16 cellular contexts compared by ENCODE assay signal in genomic region chr14:93030761-93031160, GRCh38.
"Had no signal": no experiment of that assay in that cellular context is flagged by ENCODE, and none has a peak within 500 bp of the region (broad histone marks: within the 10 kb centered on the region; RNA-seq: fewer than 3 reads in every experiment).

No MANE protein-coding gene starts in this region.

- H3K36me3 Mint-ChIP-seq: natural killer cell had no signal

- ATAC-seq: activated naive CD8-positive, alpha-beta T cell treated with anti-CD3 and anti-CD28 coated beads, Interleukin-2, amount 50 U/mL, for 24 hours; esophagus mucosa; natural killer cell; right cardiac atrium; stimulated activated naive CD8-positive, alpha-beta T cell treated with anti-CD3 and anti-CD28 coated beads, Interleukin-15, Interleukin-2, amounts not matched to agents 100 U/mL and 50 U/mL, for 24 hours had no signal

- H3K27ac ChIP-seq: ascending aorta, left ventricle myocardium inferior, prostate gland, thoracic aorta had no signal

- H3K27me3 Mint-ChIP-seq: activated naive CD8-positive, alpha-beta T cell treated with anti-CD3 and anti-CD28 coated beads, Interleukin-2, amount 50 U/mL, for 24 hours had no signal

- H3K27ac Mint-ChIP-seq: activated naive CD8-positive, alpha-beta T cell treated with anti-CD3 and anti-CD28 coated beads, Interleukin-2, amount 50 U/mL, for 24 hours had no signal

- H3K4me3 Mint-ChIP-seq: activated naive CD8-positive, alpha-beta T cell treated with anti-CD3 and anti-CD28 coated beads, Interleukin-2, amount 50 U/mL, for 24 hours; natural killer cell had no signal

- H3K9me3 Mint-ChIP-seq: activated naive CD8-positive, alpha-beta T cell treated with anti-CD3 and anti-CD28 coated beads, Interleukin-2, amount 50 U/mL, for 24 hours; natural killer cell had no signal

- DNase-seq: activated CD4-positive, alpha-beta T cell treated with anti-CD3 and anti-CD28 coated beads, Interleukin-2, amount 50 U/mL, for 1 hour; activated naive CD4-positive, alpha-beta T cell treated with Interleukin-2 at 50 U/mL for 16 hours; activated naive CD8-positive, alpha-beta T cell treated with anti-CD3 and anti-CD28 coated beads, Interleukin-2, amount 50 U/mL, for 24 hours; activated T-cell treated with anti-CD3 and anti-CD28 coated beads for 4 hours; left ventricle myocardium inferior; mesenchymal stem cell; natural killer cell; right cardiac atrium; small intestine; stimulated activated CD4-positive, alpha-beta T cell treated with anti-CD3 and anti-CD28 coated beads, Interleukin-4, amount 100 ng/mL, for 24 hours; stimulated activated naive CD8-positive, alpha-beta T cell treated with anti-CD3 and anti-CD28 coated beads, Interleukin-15, Interleukin-2, amounts not matched to agents 100 U/mL and 50 U/mL, for 24 hours; SW 1271 had no signal
